ENCODE assay signal across 1 cellular context in the genomic region with DNA sequence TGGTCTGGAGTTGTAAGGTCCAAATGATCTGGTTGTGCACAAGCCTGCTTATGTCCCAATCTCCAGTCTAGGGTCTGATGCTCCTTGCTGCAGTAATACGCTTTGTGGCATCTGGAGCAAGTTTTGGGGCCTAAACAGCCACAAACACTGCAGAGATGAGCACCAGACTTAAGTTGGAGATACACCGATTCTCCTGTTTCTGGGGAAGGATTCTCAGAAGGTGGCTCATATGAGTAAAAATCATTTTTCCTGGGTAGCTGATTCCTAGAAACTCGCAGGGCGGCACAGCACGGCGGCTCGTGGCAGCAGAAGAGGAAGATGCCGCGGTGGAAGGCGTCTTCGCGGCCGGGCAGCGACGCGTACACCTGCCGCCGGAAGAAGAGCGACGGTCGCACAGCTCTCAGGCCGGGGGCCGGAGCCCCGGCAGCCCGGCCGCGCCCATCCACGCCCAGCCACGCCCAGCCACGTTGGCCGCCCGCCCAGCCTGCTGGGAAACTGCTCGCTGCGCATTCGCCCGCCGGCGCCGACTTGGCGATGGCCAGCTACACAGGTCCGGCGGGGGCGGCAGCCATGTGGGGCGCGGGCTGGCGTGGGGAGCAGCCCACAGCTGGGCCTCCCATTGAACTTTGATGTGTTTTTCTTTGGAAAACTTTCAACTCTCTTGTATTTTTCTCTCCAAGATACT.
A peak's percentile ranks its signal among the peaks of the same experiment; 100 is the strongest.
TF ChIP-seq lines count a peak whose summit lies in the region.

No MANE protein-coding gene starts in this region.

TF ChIP-seq in K562, 482 proteins besides CTCF, POLR2A, EP300 and RAD21 (continued from another document and continues in another):
- TF ChIP-seq, protein P1, sequence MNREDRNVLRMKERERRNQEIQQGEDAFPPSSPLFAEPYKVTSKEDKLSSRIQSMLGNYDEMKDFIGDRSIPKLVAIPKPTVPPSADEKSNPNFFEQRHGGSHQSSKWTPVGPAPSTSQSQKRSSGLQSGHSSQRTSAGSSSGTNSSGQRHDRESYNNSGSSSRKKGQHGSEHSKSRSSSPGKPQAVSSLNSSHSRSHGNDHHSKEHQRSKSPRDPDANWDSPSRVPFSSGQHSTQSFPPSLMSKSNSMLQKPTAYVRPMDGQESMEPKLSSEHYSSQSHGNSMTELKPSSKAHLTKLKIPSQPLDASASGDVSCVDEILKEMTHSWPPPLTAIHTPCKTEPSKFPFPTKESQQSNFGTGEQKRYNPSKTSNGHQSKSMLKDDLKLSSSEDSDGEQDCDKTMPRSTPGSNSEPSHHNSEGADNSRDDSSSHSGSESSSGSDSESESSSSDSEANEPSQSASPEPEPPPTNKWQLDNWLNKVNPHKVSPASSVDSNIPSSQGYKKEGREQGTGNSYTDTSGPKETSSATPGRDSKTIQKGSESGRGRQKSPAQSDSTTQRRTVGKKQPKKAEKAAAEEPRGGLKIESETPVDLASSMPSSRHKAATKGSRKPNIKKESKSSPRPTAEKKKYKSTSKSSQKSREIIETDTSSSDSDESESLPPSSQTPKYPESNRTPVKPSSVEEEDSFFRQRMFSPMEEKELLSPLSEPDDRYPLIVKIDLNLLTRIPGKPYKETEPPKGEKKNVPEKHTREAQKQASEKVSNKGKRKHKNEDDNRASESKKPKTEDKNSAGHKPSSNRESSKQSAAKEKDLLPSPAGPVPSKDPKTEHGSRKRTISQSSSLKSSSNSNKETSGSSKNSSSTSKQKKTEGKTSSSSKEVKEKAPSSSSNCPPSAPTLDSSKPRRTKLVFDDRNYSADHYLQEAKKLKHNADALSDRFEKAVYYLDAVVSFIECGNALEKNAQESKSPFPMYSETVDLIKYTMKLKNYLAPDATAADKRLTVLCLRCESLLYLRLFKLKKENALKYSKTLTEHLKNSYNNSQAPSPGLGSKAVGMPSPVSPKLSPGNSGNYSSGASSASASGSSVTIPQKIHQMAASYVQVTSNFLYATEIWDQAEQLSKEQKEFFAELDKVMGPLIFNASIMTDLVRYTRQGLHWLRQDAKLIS (CRISPR knock-in tag; IDR thresholded peaks at IDR 0.05): peak; percentile 71; the same call in 1 of the 2 replicates
- TF ChIP-seq, protein P2, sequence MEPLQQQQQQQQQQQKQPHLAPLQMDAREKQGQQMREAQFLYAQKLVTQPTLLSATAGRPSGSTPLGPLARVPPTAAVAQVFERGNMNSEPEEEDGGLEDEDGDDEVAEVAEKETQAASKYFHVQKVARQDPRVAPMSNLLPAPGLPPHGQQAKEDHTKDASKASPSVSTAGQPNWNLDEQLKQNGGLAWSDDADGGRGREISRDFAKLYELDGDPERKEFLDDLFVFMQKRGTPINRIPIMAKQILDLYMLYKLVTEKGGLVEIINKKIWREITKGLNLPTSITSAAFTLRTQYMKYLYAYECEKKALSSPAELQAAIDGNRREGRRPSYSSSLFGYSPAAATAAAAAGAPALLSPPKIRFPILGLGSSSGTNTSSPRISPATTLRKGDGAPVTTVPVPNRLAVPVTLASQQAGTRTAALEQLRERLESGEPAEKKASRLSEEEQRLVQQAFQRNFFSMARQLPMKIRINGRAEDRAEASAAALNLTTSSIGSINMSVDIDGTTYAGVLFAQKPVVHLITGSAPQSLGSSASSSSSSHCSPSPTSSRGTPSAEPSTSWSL (CRISPR knock-in tag; IDR thresholded peaks at IDR 0.05; ENCODE audit: borderline replicate concordance): no peak
- TF ChIP-seq SRSF7 (optimal IDR thresholded peaks at IDR 0.05; ENCODE audit: low read depth, low read length) (no peak), ZBTB7A (IDR thresholded peaks at IDR 0.05; ENCODE audit: borderline replicate concordance, control insufficient read depth, low read depth, low read length) (peak; percentile 80; the same call in 1 of the 2 replicates), POLR2AphosphoS5 (IDR thresholded peaks at IDR 0.05; ENCODE audit: control insufficient read depth, insufficient read depth, low read depth, low read length) (peak; percentile 56), LCOR (CRISPR knock-in tag; IDR thresholded peaks at IDR 0.05) (peak; percentile 55), MAFG (tag; conservative IDR thresholded peaks at IDR 0.05) (no peak), CEBPB (tag; IDR thresholded peaks at IDR 0.05) (0 out of 2 replicates have a peak, but pooled peaks have one; percentile 6), NFIC (IDR thresholded peaks at IDR 0.05) (peak; percentile 59), NEUROD1 (IDR thresholded peaks at IDR 0.05; ENCODE audit: borderline replicate concordance, low read depth, low read length, partially characterized antibody) (peak; percentile 50), JUN (IDR thresholded peaks at IDR 0.05; ENCODE audit: borderline replicate concordance, low read depth, low read length) (peak; percentile 39; the same call in 1 of the 2 replicates), JUN (CRISPR knock-in tag; IDR thresholded peaks at IDR 0.05; ENCODE audit: borderline replicate concordance) (no peak), RB1 (IDR thresholded peaks at IDR 0.05; ENCODE audit: low read depth) (peak; percentile 86; the same call in 1 of the 2 replicates), KLF6 (CRISPR knock-in tag; IDR thresholded peaks at IDR 0.05; ENCODE audit: borderline replicate concordance) (no peak; the same call in 1 of the 2 replicates), STAT5B (CRISPR knock-in tag; IDR thresholded peaks at IDR 0.05) (no peak), MTA3 (IDR thresholded peaks at IDR 0.05; ENCODE audit: borderline replicate concordance) (peak; percentile 65; the same call in 1 of the 2 replicates), POLR2G (IDR thresholded peaks at IDR 0.05; ENCODE audit: low read depth, low read length) (peak; percentile 97), RFX7 (CRISPR knock-in tag; IDR thresholded peaks at IDR 0.05) (no peak), SRF (CRISPR knock-in tag; IDR thresholded peaks at IDR 0.05) (peak in 1 of 2 experiments; percentile 42; a peak in 1 of 4 replicates), U2AF1 (optimal IDR thresholded peaks at IDR 0.05; ENCODE audit: low read depth, low read length) (peak; percentile 36), MTA1 (IDR thresholded peaks at IDR 0.05; ENCODE audit: borderline replicate concordance) (peak; percentile 93), CTBP1 (IDR thresholded peaks at IDR 0.05; ENCODE audit: borderline replicate concordance) (peak; percentile 93), EP400 (IDR thresholded peaks at IDR 0.05) (peak; percentile 82), NFRKB (IDR thresholded peaks at IDR 0.05; ENCODE audit: low read depth) (0 out of 2 replicates have a peak, but pooled peaks have one; percentile 63), MAZ (CRISPR knock-in tag; conservative IDR thresholded peaks at IDR 0.05 in 1 of 2, IDR thresholded peaks at IDR 0.05 in 1 of 2) (peak; percentile 86)
- TF ChIP-seq, protein P3, sequence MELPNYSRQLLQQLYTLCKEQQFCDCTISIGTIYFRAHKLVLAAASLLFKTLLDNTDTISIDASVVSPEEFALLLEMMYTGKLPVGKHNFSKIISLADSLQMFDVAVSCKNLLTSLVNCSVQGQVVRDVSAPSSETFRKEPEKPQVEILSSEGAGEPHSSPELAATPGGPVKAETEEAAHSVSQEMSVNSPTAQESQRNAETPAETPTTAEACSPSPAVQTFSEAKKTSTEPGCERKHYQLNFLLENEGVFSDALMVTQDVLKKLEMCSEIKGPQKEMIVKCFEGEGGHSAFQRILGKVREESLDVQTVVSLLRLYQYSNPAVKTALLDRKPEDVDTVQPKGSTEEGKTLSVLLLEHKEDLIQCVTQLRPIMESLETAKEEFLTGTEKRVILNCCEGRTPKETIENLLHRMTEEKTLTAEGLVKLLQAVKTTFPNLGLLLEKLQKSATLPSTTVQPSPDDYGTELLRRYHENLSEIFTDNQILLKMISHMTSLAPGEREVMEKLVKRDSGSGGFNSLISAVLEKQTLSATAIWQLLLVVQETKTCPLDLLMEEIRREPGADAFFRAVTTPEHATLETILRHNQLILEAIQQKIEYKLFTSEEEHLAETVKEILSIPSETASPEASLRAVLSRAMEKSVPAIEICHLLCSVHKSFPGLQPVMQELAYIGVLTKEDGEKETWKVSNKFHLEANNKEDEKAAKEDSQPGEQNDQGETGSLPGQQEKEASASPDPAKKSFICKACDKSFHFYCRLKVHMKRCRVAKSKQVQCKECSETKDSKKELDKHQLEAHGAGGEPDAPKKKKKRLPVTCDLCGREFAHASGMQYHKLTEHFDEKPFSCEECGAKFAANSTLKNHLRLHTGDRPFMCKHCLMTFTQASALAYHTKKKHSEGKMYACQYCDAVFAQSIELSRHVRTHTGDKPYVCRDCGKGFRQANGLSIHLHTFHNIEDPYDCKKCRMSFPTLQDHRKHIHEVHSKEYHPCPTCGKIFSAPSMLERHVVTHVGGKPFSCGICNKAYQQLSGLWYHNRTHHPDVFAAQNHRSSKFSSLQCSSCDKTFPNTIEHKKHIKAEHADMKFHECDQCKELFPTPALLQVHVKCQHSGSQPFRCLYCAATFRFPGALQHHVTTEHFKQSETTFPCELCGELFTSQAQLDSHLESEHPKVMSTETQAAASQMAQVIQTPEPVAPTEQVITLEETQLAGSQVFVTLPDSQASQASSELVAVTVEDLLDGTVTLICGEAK (IDR thresholded peaks at IDR 0.05): peak; percentile 74
- TF ChIP-seq, protein P3 (CRISPR knock-in tag; IDR thresholded peaks at IDR 0.05): no peak
- TF ChIP-seq, protein P4, sequence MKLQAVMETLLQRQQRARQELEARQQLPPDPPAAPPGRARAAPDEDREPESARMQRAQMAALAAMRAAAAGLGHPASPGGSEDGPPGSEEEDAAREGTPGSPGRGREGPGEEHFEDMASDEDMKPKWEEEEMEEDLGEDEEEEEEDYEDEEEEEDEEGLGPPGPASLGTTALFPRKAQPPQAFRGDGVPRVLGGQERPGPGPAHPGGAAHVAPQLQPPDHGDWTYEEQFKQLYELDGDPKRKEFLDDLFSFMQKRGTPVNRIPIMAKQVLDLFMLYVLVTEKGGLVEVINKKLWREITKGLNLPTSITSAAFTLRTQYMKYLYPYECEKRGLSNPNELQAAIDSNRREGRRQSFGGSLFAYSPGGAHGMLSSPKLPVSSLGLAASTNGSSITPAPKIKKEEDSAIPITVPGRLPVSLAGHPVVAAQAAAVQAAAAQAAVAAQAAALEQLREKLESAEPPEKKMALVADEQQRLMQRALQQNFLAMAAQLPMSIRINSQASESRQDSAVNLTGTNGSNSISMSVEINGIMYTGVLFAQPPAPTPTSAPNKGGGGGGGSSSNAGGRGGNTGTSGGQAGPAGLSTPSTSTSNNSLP (IDR thresholded peaks at IDR 0.05; ENCODE audit: borderline replicate concordance, low read depth, low read length): 0 out of 2 replicates have a peak, but pooled peaks have one; percentile 3
- TF ChIP-seq, protein P5, sequence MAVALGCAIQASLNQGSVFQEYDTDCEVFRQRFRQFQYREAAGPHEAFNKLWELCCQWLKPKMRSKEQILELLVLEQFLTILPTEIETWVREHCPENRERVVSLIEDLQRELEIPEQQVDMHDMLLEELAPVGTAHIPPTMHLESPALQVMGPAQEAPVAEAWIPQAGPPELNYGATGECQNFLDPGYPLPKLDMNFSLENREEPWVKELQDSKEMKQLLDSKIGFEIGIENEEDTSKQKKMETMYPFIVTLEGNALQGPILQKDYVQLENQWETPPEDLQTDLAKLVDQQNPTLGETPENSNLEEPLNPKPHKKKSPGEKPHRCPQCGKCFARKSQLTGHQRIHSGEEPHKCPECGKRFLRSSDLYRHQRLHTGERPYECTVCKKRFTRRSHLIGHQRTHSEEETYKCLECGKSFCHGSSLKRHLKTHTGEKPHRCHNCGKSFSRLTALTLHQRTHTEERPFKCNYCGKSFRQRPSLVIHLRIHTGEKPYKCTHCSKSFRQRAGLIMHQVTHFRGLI (CRISPR knock-in tag; IDR thresholded peaks at IDR 0.05): 0 out of 2 replicates have a peak, but pooled peaks have one; percentile 39
- TF ChIP-seq, protein P6, sequence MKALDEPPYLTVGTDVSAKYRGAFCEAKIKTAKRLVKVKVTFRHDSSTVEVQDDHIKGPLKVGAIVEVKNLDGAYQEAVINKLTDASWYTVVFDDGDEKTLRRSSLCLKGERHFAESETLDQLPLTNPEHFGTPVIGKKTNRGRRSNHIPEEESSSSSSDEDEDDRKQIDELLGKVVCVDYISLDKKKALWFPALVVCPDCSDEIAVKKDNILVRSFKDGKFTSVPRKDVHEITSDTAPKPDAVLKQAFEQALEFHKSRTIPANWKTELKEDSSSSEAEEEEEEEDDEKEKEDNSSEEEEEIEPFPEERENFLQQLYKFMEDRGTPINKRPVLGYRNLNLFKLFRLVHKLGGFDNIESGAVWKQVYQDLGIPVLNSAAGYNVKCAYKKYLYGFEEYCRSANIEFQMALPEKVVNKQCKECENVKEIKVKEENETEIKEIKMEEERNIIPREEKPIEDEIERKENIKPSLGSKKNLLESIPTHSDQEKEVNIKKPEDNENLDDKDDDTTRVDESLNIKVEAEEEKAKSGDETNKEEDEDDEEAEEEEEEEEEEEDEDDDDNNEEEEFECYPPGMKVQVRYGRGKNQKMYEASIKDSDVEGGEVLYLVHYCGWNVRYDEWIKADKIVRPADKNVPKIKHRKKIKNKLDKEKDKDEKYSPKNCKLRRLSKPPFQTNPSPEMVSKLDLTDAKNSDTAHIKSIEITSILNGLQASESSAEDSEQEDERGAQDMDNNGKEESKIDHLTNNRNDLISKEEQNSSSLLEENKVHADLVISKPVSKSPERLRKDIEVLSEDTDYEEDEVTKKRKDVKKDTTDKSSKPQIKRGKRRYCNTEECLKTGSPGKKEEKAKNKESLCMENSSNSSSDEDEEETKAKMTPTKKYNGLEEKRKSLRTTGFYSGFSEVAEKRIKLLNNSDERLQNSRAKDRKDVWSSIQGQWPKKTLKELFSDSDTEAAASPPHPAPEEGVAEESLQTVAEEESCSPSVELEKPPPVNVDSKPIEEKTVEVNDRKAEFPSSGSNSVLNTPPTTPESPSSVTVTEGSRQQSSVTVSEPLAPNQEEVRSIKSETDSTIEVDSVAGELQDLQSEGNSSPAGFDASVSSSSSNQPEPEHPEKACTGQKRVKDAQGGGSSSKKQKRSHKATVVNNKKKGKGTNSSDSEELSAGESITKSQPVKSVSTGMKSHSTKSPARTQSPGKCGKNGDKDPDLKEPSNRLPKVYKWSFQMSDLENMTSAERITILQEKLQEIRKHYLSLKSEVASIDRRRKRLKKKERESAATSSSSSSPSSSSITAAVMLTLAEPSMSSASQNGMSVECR (CRISPR knock-in tag; IDR thresholded peaks at IDR 0.05): 0 out of 2 replicates have a peak, but pooled peaks have one; percentile 20
